In the genomic region with DNA sequence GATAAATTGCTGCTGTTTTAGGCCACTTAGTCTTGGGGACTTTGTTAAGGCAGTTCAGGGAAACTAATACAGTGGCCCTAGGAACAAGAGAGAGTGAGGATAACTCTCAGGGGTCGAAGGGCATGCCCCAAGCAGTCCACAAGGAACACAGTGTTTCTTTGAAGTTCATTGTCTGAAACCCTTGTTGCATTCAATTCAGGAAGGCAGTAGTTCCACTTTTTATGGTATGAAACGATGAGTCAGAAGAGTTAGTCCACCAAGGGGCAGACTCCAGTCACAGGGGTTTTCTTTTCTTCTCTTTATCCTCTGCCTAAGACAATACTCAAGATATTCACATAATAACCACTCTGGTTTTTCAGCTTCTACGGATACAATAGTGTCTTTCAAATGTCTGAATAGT, we compare ENCODE assay signal across 10 cellular contexts. TPM values are rescaled to one million over a fixed set of nuclear protein-coding genes. Genes with fewer than 3 reads are reported as not detected.
DNase-seq lines count a peak whose midpoint lies in the region; ATAC-seq, FAIRE-seq and TF ChIP-seq lines count a peak whose summit lies in the region.
"Had no signal": no experiment of that assay in that cellular context is flagged by ENCODE, and none has a peak within 500 bp of the region (broad histone marks: within the 10 kb centered on the region; RNA-seq: fewer than 3 reads in every experiment).

No MANE protein-coding gene starts in this region.

- no peak overlapping the region for H3K4me3 ChIP-seq in bronchial epithelial cell (ENCODE audit: low read depth, low read length)
- H3K4me3 ChIP-seq: BLaER1 treated with 17β-estradiol and CSF1 and Interleukin-3, amounts not matched to agents 10 nM and 100 nM had no signal

- FAIRE-seq in GM12891 (lab: Jason Lieb, UNC) = no peak
- FAIRE-seq in bronchial epithelial cell (lab: Jason Lieb, UNC) = no peak

- no peaks in the 10 kb centered on the region for H3K27me3 ChIP-seq in bronchial epithelial cell (ENCODE audit: control insufficient read depth, insufficient read depth, low read length)
- H3K27me3 ChIP-seq: BLaER1 treated with 17β-estradiol and CSF1 and Interleukin-3, amounts not matched to agents 10 nM and 100 nM had no signal

- DNase-seq in GM12891 (ENCODE audit: insufficient read length, low spot score) = no peak
- peak; percentile 34 for DNase-seq in bronchial epithelial cell (ENCODE audit: low read depth)
- no peak for DNase-seq in islet precursor cell
- DNase-seq in NCI-H2081 treated with DMSO at 0.1 percent for 48 hours (lab: John Stamatoyannopoulos, UW) = no peak
- no peak for DNase-seq in NCI-H774 (lab: John Stamatoyannopoulos, UW)
- DNase-seq: NCI-H2029 treated with DMSO at 0.1 percent for 48 hours had no signal

- TF ChIP-seq POLR2A in GM12891 (IDR thresholded peaks at IDR 0.05; ENCODE audit: low read depth, low read length) = no peak

- H3K36me3 ChIP-seq in bronchial epithelial cell (ENCODE audit: control insufficient read depth, insufficient read depth, low read length) = no peaks in the 10 kb centered on the region
- H3K36me3 ChIP-seq: BLaER1 treated with 17β-estradiol and CSF1 and Interleukin-3, amounts not matched to agents 10 nM and 100 nM had no signal

- ATAC-seq in GM21515 (IDR thresholded peaks at IDR 0.05; ENCODE audit: unreplicated experiment) (peak; percentile 62), HG03442 (IDR thresholded peaks at IDR 0.05; ENCODE audit: unreplicated experiment) (peak; percentile 83), HG03378 (IDR thresholded peaks at IDR 0.05; ENCODE audit: unreplicated experiment) (no peak)

- TF ChIP-seq CTCF in bronchial epithelial cell (IDR thresholded peaks at IDR 0.05; ENCODE audit: insufficient read depth, low read length, severe bottlenecking) = no peak

TF ChIP-seq in GM12891, 5 proteins besides CTCF, POLR2A, EP300 and RAD21:
- peak; percentile 50 for TF ChIP-seq SPI1 (IDR thresholded peaks at IDR 0.05; ENCODE audit: low read depth, low read length)
- TF ChIP-seq TAF1 (IDR thresholded peaks at IDR 0.05; ENCODE audit: low read depth, low read length) = no peak

RNA-seq across cellular contexts. Expression of a gene that starts 23.8 kb away (rescaled TPM):
- polyA plus RNA-seq in GM12891 (2012; ENCODE audit: low read depth, missing spikeins) = 5.4 TPM
- 0.26 TPM in 2 replicates for total RNA-seq in bronchial epithelial cell

RNA-seq across cellular contexts. Expression of a gene that starts 55.1 kb away (rescaled TPM):
- not detected for polyA plus RNA-seq in GM12891 (2012; ENCODE audit: low read depth, missing spikeins)
- 247 and 322 TPM in 2 replicates for total RNA-seq in bronchial epithelial cell
